Comparison of ENCODE assay signal across 21 cellular contexts in genomic region chr3:90253131-90253530, GRCh38.
"Had no signal": no experiment of that assay in that cellular context is flagged by ENCODE, and none has a peak within 500 bp of the region (broad histone marks: within the 10 kb centered on the region; RNA-seq: fewer than 3 reads in every experiment).

No MANE protein-coding gene starts in this region.

- H3K27ac ChIP-seq: breast epithelium, colonic mucosa, dorsolateral prefrontal cortex, esophagus squamous epithelium, gastrocnemius medialis, heart left ventricle, ovary, prostate gland, spleen, upper lobe of right lung had no signal

- H3K36me3 ChIP-seq: breast epithelium, colonic mucosa, esophagus squamous epithelium, gastrocnemius medialis, heart left ventricle, ovary, prostate gland, spleen, upper lobe of right lung had no signal

- H3K4me1 ChIP-seq: breast epithelium, colonic mucosa, esophagus squamous epithelium, gastrocnemius medialis, heart left ventricle, prostate gland, spleen, upper lobe of right lung had no signal

- DNase-seq: activated CD4-positive, alpha-beta T cell treated with anti-CD3 and anti-CD28 coated beads for 4 hours; activated CD4-positive, alpha-beta T cell treated with anti-CD3 and anti-CD28 coated beads, Interleukin-2, amount 50 U/mL, for 48 hours; activated CD4-positive, CD25-positive, alpha-beta regulatory T cell; activated CD8-positive, alpha-beta memory T cell treated with anti-CD3 and anti-CD28 coated beads, Interleukin-2, amount 50 U/mL, for 48 hours; activated naive CD4-positive, alpha-beta T cell treated with Interleukin-2 at 50 U/mL for 16 hours; activated naive CD8-positive, alpha-beta T cell treated with anti-CD3 and anti-CD28 coated beads for 36 hours; activated T-cell treated with anti-CD3 and anti-CD28 coated beads, Interleukin-2, amount 50 U/mL, for 48 hours; colonic mucosa; dorsolateral prefrontal cortex; esophagus squamous epithelium; gastrocnemius medialis; heart left ventricle; left colon; ovary; spleen; stimulated activated CD4-positive, alpha-beta T cell treated with anti-CD3 and anti-CD28 coated beads, Interleukin-4, amount 100 ng/mL, for 24 hours; stimulated activated naive CD4-positive, alpha-beta T cell treated with Interleukin-2 at 50 U/mL for 16 hours; upper lobe of right lung had no signal

- H3K27me3 ChIP-seq: breast epithelium, colonic mucosa, dorsolateral prefrontal cortex, esophagus squamous epithelium, gastrocnemius medialis, heart left ventricle, ovary, spleen, upper lobe of right lung had no signal

- H3K9me3 ChIP-seq: breast epithelium, colonic mucosa, esophagus squamous epithelium, gastrocnemius medialis, heart left ventricle, ovary, prostate gland, upper lobe of right lung had no signal

- H3K4me3 ChIP-seq: breast epithelium, colonic mucosa, dorsolateral prefrontal cortex, esophagus squamous epithelium, gastrocnemius medialis, heart left ventricle, ovary, prostate gland, spleen, upper lobe of right lung had no signal

- ATAC-seq: gastrocnemius medialis; heart left ventricle; left colon; natural killer cell treated with Interleukin-12 subunit alpha and Interleukin-12 subunit beta and Interleukin-15 and Interleukin-18, amount 100 ng/mL, for 72 hours; upper lobe of right lung had no signal
